ENCODE assay signal across 1 cellular context in the genomic region with DNA sequence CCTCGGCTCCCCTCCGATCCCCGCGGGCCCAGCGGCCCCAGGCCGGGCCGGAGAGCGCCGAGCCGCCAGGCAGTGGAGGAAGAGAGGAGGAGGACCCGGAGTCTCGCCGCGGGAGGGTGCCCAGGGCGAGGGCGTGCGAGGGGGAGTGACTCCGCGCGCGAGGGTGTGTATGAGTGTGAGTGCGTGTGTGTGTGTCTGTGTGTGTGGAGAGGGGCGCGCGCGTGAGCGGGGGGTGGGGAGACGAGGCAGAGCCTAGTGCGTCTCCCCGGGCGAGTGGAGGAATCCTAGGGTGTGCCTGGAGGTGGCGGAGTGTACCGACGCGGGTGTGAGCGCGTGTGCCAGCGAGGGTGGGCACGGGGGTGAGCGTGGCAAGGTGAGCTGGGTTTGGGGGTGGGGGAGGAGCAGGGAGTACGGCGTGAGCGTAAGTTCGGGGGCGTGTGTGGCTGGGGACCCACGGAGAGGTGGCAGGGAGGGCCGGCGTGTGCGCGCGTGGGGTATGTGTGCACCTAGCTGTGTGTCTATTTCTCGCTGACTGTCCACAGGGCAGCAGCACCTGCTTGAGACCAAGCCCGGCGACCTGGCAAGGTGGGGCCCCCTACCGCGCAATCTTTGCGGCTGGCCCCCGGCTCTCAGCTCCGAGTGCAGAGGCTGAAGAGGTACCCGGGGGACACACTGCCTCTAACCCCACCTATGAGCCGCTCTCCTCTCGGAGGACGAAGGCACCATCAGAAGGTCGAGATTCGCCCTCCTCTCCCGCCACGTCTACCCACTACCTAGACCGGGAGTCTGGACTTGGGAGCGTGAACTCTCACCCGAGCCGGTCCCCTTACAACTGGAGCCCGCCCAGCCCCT.
TF ChIP-seq lines count a peak whose summit lies in the region.

No MANE protein-coding gene starts in this region.

TF ChIP-seq in IMR-90, 13 proteins besides CTCF, POLR2A, EP300 and RAD21 (continued from another document):
- TF ChIP-seq, protein P1, sequence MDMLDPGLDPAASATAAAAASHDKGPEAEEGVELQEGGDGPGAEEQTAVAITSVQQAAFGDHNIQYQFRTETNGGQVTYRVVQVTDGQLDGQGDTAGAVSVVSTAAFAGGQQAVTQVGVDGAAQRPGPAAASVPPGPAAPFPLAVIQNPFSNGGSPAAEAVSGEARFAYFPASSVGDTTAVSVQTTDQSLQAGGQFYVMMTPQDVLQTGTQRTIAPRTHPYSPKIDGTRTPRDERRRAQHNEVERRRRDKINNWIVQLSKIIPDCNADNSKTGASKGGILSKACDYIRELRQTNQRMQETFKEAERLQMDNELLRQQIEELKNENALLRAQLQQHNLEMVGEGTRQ (IDR thresholded peaks at IDR 0.05; ENCODE audit: low read depth, low read length), result no peak
- TF ChIP-seq CHD1 (IDR thresholded peaks at IDR 0.05; ENCODE audit: low read depth, low read length) (no peak), NFE2L2 (IDR thresholded peaks at IDR 0.05; ENCODE audit: low read depth, low read length) (no peak), RFX5 (IDR thresholded peaks at IDR 0.05; ENCODE audit: low read depth, low read length) (no peak)
